In genomic region chr17:74854792-74855191, GRCh38 we compare ENCODE assay signal across 1 cellular context.
TF ChIP-seq lines count a peak whose summit lies in the region.

No MANE protein-coding gene starts in this region.

TF ChIP-seq in H1, 55 proteins besides CTCF, POLR2A, EP300 and RAD21 (continued from another document):
- TF ChIP-seq CHD7 (IDR thresholded peaks at IDR 0.05; ENCODE audit: insufficient replicate concordance, low read length) (no peak), POLR2AphosphoS5 (IDR thresholded peaks at IDR 0.05; ENCODE audit: low read depth, low read length) (no peak), RNF2 (IDR thresholded peaks at IDR 0.05; ENCODE audit: borderline replicate concordance, low read depth, low read length, missing control alignments, poor library complexity, severe bottlenecking) (no peak), SRF (IDR thresholded peaks at IDR 0.05; ENCODE audit: low read depth, low read length) (no peak), KDM4A (IDR thresholded peaks at IDR 0.05; ENCODE audit: low read depth, low read length, severe bottlenecking) (no peak), NRF1 (IDR thresholded peaks at IDR 0.05; ENCODE audit: low read depth, low read length) (no peak), MAX (IDR thresholded peaks at IDR 0.05) (no peak)
